In the genomic region with DNA sequence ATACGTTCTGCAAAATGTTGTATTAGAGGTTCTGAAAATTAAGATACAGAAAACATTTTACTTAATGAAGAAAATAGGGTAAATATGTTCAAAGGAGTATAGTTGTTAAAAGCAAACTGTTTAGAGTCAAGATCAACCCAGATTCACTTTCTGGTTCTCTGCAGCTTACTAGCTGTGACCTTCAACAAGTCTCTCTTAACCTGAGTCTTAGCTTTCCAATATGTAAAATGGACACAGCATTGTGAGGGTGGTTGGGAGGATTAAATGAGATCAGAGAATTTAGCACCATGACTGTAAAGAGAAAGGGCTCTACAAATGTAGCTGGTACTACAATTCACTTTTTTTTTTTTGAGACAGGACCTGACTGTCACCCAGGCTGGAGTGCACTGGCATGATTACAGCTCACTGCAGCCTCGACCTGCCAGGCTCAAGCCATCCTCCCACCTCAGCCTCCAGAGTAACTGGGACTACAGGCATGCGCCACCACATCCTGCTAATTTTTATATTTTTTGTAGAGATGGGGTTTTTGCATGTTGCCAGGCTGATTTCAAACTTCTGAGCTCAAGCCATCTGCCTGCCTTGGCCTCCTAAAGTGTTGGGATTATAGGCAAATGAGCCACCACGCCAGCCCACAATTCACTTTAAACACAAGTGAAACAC, we compare ENCODE assay signal across 3 cellular contexts.
TF ChIP-seq lines count a peak whose summit lies in the region.

No MANE protein-coding gene starts in this region.

TF ChIP-seq in SK-N-SH, 30 proteins besides CTCF, POLR2A, EP300 and RAD21:
- TF ChIP-seq, protein P1, sequence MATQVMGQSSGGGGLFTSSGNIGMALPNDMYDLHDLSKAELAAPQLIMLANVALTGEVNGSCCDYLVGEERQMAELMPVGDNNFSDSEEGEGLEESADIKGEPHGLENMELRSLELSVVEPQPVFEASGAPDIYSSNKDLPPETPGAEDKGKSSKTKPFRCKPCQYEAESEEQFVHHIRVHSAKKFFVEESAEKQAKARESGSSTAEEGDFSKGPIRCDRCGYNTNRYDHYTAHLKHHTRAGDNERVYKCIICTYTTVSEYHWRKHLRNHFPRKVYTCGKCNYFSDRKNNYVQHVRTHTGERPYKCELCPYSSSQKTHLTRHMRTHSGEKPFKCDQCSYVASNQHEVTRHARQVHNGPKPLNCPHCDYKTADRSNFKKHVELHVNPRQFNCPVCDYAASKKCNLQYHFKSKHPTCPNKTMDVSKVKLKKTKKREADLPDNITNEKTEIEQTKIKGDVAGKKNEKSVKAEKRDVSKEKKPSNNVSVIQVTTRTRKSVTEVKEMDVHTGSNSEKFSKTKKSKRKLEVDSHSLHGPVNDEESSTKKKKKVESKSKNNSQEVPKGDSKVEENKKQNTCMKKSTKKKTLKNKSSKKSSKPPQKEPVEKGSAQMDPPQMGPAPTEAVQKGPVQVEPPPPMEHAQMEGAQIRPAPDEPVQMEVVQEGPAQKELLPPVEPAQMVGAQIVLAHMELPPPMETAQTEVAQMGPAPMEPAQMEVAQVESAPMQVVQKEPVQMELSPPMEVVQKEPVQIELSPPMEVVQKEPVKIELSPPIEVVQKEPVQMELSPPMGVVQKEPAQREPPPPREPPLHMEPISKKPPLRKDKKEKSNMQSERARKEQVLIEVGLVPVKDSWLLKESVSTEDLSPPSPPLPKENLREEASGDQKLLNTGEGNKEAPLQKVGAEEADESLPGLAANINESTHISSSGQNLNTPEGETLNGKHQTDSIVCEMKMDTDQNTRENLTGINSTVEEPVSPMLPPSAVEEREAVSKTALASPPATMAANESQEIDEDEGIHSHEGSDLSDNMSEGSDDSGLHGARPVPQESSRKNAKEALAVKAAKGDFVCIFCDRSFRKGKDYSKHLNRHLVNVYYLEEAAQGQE (IDR thresholded peaks at IDR 0.05; ENCODE audit: low read depth, low read length): no peak
- TF ChIP-seq POLR2AphosphoS5 (IDR thresholded peaks at IDR 0.05; ENCODE audit: low read depth, low read length): no peak
- TF ChIP-seq MEF2A (IDR thresholded peaks at IDR 0.05; ENCODE audit: borderline replicate concordance, low read depth): no peak
- no peak for TF ChIP-seq MXI1 (IDR thresholded peaks at IDR 0.05; ENCODE audit: low read depth, low read length)
- TF ChIP-seq RXRA (IDR thresholded peaks at IDR 0.05; ENCODE audit: borderline replicate concordance, low read depth): no peak
- TF ChIP-seq, protein P2, sequence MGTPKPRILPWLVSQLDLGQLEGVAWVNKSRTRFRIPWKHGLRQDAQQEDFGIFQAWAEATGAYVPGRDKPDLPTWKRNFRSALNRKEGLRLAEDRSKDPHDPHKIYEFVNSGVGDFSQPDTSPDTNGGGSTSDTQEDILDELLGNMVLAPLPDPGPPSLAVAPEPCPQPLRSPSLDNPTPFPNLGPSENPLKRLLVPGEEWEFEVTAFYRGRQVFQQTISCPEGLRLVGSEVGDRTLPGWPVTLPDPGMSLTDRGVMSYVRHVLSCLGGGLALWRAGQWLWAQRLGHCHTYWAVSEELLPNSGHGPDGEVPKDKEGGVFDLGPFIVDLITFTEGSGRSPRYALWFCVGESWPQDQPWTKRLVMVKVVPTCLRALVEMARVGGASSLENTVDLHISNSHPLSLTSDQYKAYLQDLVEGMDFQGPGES (IDR thresholded peaks at IDR 0.05; ENCODE audit: low read depth, low read length): no peak
- no peak for TF ChIP-seq SMC3 (IDR thresholded peaks at IDR 0.05; ENCODE audit: low read depth, low read length)
- TF ChIP-seq YY1 (IDR thresholded peaks at IDR 0.05; ENCODE audit: low read depth): no peak
- TF ChIP-seq GABPA (IDR thresholded peaks at IDR 0.05; ENCODE audit: low read depth): no peak
- no peak for TF ChIP-seq FOSL2 (IDR thresholded peaks at IDR 0.05; ENCODE audit: borderline replicate concordance, low read depth)
- no peak for TF ChIP-seq RFX5 (IDR thresholded peaks at IDR 0.05; ENCODE audit: low read length)
- TF ChIP-seq NFIC (IDR thresholded peaks at IDR 0.05; ENCODE audit: borderline replicate concordance): no peak
- TF ChIP-seq JUND (IDR thresholded peaks at IDR 0.05): no peak
- TF ChIP-seq, protein P3, sequence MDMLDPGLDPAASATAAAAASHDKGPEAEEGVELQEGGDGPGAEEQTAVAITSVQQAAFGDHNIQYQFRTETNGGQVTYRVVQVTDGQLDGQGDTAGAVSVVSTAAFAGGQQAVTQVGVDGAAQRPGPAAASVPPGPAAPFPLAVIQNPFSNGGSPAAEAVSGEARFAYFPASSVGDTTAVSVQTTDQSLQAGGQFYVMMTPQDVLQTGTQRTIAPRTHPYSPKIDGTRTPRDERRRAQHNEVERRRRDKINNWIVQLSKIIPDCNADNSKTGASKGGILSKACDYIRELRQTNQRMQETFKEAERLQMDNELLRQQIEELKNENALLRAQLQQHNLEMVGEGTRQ (IDR thresholded peaks at IDR 0.05; ENCODE audit: borderline replicate concordance, low read depth, low read length): no peak
- no peak for TF ChIP-seq TAF1 (IDR thresholded peaks at IDR 0.05; ENCODE audit: borderline replicate concordance, low read depth, low read length)
TF ChIP-seq in SK-N-SH: peak in this region for 0.

TF ChIP-seq in SK-N-SH treated with all-trans-retinoic acid at 6 μM for 48 hours, 23 proteins besides CTCF, POLR2A, EP300 and RAD21 (continues in another document):
- TF ChIP-seq, protein P4, sequence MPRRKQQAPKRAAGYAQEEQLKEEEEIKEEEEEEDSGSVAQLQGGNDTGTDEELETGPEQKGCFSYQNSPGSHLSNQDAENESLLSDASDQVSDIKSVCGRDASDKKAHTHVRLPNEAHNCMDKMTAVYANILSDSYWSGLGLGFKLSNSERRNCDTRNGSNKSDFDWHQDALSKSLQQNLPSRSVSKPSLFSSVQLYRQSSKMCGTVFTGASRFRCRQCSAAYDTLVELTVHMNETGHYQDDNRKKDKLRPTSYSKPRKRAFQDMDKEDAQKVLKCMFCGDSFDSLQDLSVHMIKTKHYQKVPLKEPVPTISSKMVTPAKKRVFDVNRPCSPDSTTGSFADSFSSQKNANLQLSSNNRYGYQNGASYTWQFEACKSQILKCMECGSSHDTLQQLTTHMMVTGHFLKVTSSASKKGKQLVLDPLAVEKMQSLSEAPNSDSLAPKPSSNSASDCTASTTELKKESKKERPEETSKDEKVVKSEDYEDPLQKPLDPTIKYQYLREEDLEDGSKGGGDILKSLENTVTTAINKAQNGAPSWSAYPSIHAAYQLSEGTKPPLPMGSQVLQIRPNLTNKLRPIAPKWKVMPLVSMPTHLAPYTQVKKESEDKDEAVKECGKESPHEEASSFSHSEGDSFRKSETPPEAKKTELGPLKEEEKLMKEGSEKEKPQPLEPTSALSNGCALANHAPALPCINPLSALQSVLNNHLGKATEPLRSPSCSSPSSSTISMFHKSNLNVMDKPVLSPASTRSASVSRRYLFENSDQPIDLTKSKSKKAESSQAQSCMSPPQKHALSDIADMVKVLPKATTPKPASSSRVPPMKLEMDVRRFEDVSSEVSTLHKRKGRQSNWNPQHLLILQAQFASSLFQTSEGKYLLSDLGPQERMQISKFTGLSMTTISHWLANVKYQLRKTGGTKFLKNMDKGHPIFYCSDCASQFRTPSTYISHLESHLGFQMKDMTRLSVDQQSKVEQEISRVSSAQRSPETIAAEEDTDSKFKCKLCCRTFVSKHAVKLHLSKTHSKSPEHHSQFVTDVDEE (CRISPR knock-in tag; IDR thresholded peaks at IDR 0.05): no peak
- TF ChIP-seq SNAI2 (CRISPR knock-in tag; IDR thresholded peaks at IDR 0.05) (no peak), ESRRG (CRISPR knock-in tag; IDR thresholded peaks at IDR 0.05) (no peak), ZFP3 (CRISPR knock-in tag; IDR thresholded peaks at IDR 0.05) (no peak), TCF4 (CRISPR knock-in tag; IDR thresholded peaks at IDR 0.05; ENCODE audit: borderline replicate concordance) (no peak), ZFP30 (CRISPR knock-in tag; IDR thresholded peaks at IDR 0.05) (no peak), ZNF70 (CRISPR knock-in tag; IDR thresholded peaks at IDR 0.05) (no peak), OSR1 (CRISPR knock-in tag; IDR thresholded peaks at IDR 0.05) (no peak), CSDC2 (CRISPR knock-in tag; IDR thresholded peaks at IDR 0.05) (no peak), ARNTL (CRISPR knock-in tag; IDR thresholded peaks at IDR 0.05; ENCODE audit: borderline replicate concordance, low read depth) (no peak), ZNF565 (CRISPR knock-in tag; conservative IDR thresholded peaks at IDR 0.05; ENCODE audit: low read depth) (no peak), ZC3H10 (CRISPR knock-in tag; IDR thresholded peaks at IDR 0.05) (no peak)
- TF ChIP-seq, protein P5, sequence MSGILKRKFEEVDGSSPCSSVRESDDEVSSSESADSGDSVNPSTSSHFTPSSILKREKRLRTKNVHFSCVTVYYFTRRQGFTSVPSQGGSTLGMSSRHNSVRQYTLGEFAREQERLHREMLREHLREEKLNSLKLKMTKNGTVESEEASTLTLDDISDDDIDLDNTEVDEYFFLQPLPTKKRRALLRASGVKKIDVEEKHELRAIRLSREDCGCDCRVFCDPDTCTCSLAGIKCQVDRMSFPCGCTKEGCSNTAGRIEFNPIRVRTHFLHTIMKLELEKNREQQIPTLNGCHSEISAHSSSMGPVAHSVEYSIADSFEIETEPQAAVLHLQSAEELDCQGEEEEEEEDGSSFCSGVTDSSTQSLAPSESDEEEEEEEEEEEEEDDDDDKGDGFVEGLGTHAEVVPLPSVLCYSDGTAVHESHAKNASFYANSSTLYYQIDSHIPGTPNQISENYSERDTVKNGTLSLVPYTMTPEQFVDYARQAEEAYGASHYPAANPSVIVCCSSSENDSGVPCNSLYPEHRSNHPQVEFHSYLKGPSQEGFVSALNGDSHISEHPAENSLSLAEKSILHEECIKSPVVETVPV (CRISPR knock-in tag; IDR thresholded peaks at IDR 0.05): no peak
- TF ChIP-seq, protein P6, sequence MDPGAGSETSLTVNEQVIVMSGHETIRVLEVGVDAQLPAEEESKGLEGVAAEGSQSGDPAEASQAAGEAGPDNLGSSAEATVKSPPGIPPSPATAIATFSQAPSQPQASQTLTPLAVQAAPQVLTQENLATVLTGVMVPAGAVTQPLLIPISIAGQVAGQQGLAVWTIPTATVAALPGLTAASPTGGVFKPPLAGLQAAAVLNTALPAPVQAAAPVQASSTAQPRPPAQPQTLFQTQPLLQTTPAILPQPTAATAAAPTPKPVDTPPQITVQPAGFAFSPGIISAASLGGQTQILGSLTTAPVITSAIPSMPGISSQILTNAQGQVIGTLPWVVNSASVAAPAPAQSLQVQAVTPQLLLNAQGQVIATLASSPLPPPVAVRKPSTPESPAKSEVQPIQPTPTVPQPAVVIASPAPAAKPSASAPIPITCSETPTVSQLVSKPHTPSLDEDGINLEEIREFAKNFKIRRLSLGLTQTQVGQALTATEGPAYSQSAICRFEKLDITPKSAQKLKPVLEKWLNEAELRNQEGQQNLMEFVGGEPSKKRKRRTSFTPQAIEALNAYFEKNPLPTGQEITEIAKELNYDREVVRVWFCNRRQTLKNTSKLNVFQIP (CRISPR knock-in tag; IDR thresholded peaks at IDR 0.05; ENCODE audit: borderline replicate concordance, low read depth): no peak

TF ChIP-seq in IMR-90, 13 proteins besides CTCF, POLR2A, EP300 and RAD21:
- TF ChIP-seq CEBPB (IDR thresholded peaks at IDR 0.05; ENCODE audit: low read depth, low read length) (no peak), RFX5 (IDR thresholded peaks at IDR 0.05; ENCODE audit: low read depth, low read length) (no peak), SMC3 (IDR thresholded peaks at IDR 0.05; ENCODE audit: low read depth, low read length) (no peak), CHD1 (IDR thresholded peaks at IDR 0.05; ENCODE audit: low read depth, low read length) (no peak), NFE2L2 (IDR thresholded peaks at IDR 0.05; ENCODE audit: low read depth, low read length) (no peak), MAZ (IDR thresholded peaks at IDR 0.05; ENCODE audit: borderline replicate concordance, low read depth, low read length) (no peak), BHLHE40 (IDR thresholded peaks at IDR 0.05; ENCODE audit: low read depth, low read length) (no peak), FOS (IDR thresholded peaks at IDR 0.05; ENCODE audit: low read depth, low read length) (no peak), MXI1 (IDR thresholded peaks at IDR 0.05; ENCODE audit: borderline replicate concordance, low read depth, low read length) (no peak), RCOR1 (IDR thresholded peaks at IDR 0.05; ENCODE audit: insufficient replicate concordance, low read length) (no peak), MAFK (IDR thresholded peaks at IDR 0.05; ENCODE audit: low read depth, low read length) (no peak)
- TF ChIP-seq, protein P3 (IDR thresholded peaks at IDR 0.05; ENCODE audit: low read depth, low read length): no peak
- TF ChIP-seq, protein P7, sequence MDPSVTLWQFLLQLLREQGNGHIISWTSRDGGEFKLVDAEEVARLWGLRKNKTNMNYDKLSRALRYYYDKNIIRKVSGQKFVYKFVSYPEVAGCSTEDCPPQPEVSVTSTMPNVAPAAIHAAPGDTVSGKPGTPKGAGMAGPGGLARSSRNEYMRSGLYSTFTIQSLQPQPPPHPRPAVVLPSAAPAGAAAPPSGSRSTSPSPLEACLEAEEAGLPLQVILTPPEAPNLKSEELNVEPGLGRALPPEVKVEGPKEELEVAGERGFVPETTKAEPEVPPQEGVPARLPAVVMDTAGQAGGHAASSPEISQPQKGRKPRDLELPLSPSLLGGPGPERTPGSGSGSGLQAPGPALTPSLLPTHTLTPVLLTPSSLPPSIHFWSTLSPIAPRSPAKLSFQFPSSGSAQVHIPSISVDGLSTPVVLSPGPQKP (IDR thresholded peaks at IDR 0.05; ENCODE audit: borderline replicate concordance, low read depth, low read length): no peak
